Comparison of ENCODE assay signal across 8 cellular contexts in the genomic region with DNA sequence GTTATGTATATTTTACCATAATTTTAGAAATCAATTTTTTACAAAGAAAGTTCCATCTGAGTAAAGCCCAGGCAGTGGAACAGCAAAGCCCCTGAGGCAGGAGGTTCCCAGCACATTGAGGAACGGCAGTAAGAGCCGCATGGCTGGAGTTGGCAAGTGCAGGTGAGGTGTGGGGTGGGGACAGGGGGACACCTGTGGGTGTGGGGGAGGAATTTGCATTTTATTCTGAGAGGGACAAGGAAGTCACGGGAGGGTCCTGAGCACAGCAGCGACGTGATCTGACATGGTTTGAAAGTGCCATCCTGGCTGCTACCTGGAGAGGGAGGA. TPM values are rescaled to one million over a fixed set of nuclear protein-coding genes. Genes with fewer than 3 reads are reported as not detected.
DNase-seq lines count a peak whose midpoint lies in the region; ATAC-seq, FAIRE-seq and TF ChIP-seq lines count a peak whose summit lies in the region.
"Had no signal": no experiment of that assay in that cellular context is flagged by ENCODE, and none has a peak within 500 bp of the region (broad histone marks: within the 10 kb centered on the region; RNA-seq: fewer than 3 reads in every experiment).

No MANE protein-coding gene starts in this region.

- H3K79me2 ChIP-seq in astrocyte (ENCODE audit: insufficient read depth, low read length) = no peaks in the 10 kb centered on the region

- TF ChIP-seq POLR2A in right lobe of liver (IDR thresholded peaks at IDR 0.05) = no peak

- peak overlapping the region; percentile 92 for H3K9ac ChIP-seq in astrocyte (ENCODE audit: low read length)

- H3K9me3 ChIP-seq in astrocyte (ENCODE audit: insufficient read depth, low read depth, low read length) (no peaks in the 10 kb centered on the region), right lobe of liver (no peaks in the 10 kb centered on the region)

- ATAC-seq in HG02943 (IDR thresholded peaks at IDR 0.05; ENCODE audit: low read depth, unreplicated experiment) (peak; percentile 2), right lobe of liver (no peak)

- intact Hi-C loops in right lobe of liver (cut with DNase I) = no loop called here

- H3K4me1 Mint-ChIP-seq in astrocyte (ENCODE audit: low read depth, unreplicated experiment) = peaks cover 19% of the 10 kb centered on the region

- peak overlapping the region; percentile 81 for H2AFZ ChIP-seq in astrocyte (ENCODE audit: low read depth, low read length)

- DNase-seq in astrocyte (ENCODE audit: low read depth) (no peak), right lobe of liver (peak in 1 of 3 donors; percentile 21), ACHN (no peak), NCI-H1092 (lab: John Stamatoyannopoulos, UW) (no peak)
- no peak for DNase-seq in activated CD8-positive, alpha-beta memory T cell treated with anti-CD3 and anti-CD28 coated beads, Interleukin-2, amount 50 U/mL, for 48 hours
- DNase-seq: activated T-cell treated with anti-CD3 and anti-CD28 coated beads, Interleukin-2, amount 50 U/mL, for 1 hour had no signal

- H3K27ac ChIP-seq in astrocyte (ENCODE audit: low read depth, low read length) (peak overlapping the region; percentile 100), right lobe of liver (peak overlapping the region; percentile 88 to 92 (median 91)), temporal lobe (ENCODE audit: low read depth, low read length) (peak overlapping the region; percentile 77)

- H3K4me1 ChIP-seq in astrocyte (ENCODE audit: insufficient read depth, low read length) = peaks cover 19% of the 10 kb centered on the region
- peaks cover 0 to 55% (median 12%) of the 10 kb centered on the region in 4 donors for H3K4me1 ChIP-seq in right lobe of liver

- no peaks in the 10 kb centered on the region for H3K27me3 ChIP-seq in astrocyte (ENCODE audit: insufficient read depth, low read length)
- H3K27me3 ChIP-seq in right lobe of liver = no peaks in the 10 kb centered on the region

- H3K27ac Mint-ChIP-seq in astrocyte (ENCODE audit: unreplicated experiment) = peak overlapping the region; percentile 100

- 55% methylated on average over 3 of the region's 5 CpGs for WGBS in right lobe of liver (ENCODE audit: insufficient coverage, low coverage, low lambda C conversion rate, missing lambda C conversion rate)

- no peak for TF ChIP-seq CTCF in astrocyte (IDR thresholded peaks at IDR 0.05; ENCODE audit: insufficient read depth, low read depth, low read length)
- TF ChIP-seq CTCF in right lobe of liver (IDR thresholded peaks at IDR 0.05) = no peak

- H3K36me3 ChIP-seq in astrocyte (ENCODE audit: insufficient read depth, low read length) (no peaks in the 10 kb centered on the region), right lobe of liver (no peaks in the 10 kb centered on the region)

- peak overlapping the region; percentile 65 for H3K4me3 Mint-ChIP-seq in astrocyte (ENCODE audit: unreplicated experiment)

- H4K20me1 ChIP-seq in astrocyte (ENCODE audit: insufficient read depth, low read length) = no peaks in the 10 kb centered on the region

- no peak for FAIRE-seq in astrocyte (lab: Jason Lieb, UNC)

- H3K4me3 ChIP-seq in astrocyte (ENCODE audit: insufficient read depth, low read depth, low read length) (peak overlapping the region; percentile 54), right lobe of liver (peak overlapping the region in 2 of 3 donors; percentile 25 to 39)

- no peaks in the 10 kb centered on the region for H3K9me3 Mint-ChIP-seq in astrocyte (ENCODE audit: unreplicated experiment)

- peak overlapping the region; percentile 89 for H3K4me2 ChIP-seq in astrocyte (ENCODE audit: low read length)

- peaks cover 4% of the 10 kb centered on the region for H3K36me3 Mint-ChIP-seq in astrocyte (ENCODE audit: low read depth, unreplicated experiment)

- no peaks in the 10 kb centered on the region for H3K27me3 Mint-ChIP-seq in astrocyte (ENCODE audit: low read depth, unreplicated experiment)

- in situ Hi-C loops in ACHN (cut with HindIII; ENCODE audit: low pct_ligation_motif_present, low pct_unique_long_range_greater_than_20kb, low sequenced_read_pairs) = no loop called here

RNA-seq across cellular contexts. Expression of gene ADI1, which starts 16.1 kb away (rescaled TPM):
- total RNA-seq in astrocyte (29.4 and 41.6 TPM in 2 replicates), right lobe of liver (100 to 1,000 TPM; 165 to 470 (median 246) TPM), temporal lobe (10.8 TPM)

RNA-seq across cellular contexts. Expression of gene RNASEH1, which starts 22.7 kb away (rescaled TPM):
- total RNA-seq in astrocyte (32.6 and 35.5 TPM in 2 replicates), right lobe of liver (10 to 100 TPM in 3 of 6 experiments, 1 to 10 TPM in 3; 8.3 to 12.2 (median 10.0) TPM), temporal lobe (22.1 TPM)

RNA-seq across cellular contexts. Expression of gene RPS7, which starts 39.6 kb away (rescaled TPM):
- total RNA-seq in astrocyte (998 and 1,163 TPM in 2 replicates), right lobe of liver (1,000 to 10,000 TPM in 2 of 6 experiments, 100 to 1,000 TPM in 4; 366 to 1,499 (median 423) TPM), temporal lobe (602 TPM)

RNA-seq across cellular contexts. Expression of gene COLEC11, which starts 59.5 kb away (rescaled TPM):
- total RNA-seq in astrocyte (not detected in 2 replicates), right lobe of liver (10 to 100 TPM; 25.2 to 58.6 (median 41.1) TPM), temporal lobe (0.25 TPM)
